8 cellular contexts compared by ENCODE assay signal in the genomic region with DNA sequence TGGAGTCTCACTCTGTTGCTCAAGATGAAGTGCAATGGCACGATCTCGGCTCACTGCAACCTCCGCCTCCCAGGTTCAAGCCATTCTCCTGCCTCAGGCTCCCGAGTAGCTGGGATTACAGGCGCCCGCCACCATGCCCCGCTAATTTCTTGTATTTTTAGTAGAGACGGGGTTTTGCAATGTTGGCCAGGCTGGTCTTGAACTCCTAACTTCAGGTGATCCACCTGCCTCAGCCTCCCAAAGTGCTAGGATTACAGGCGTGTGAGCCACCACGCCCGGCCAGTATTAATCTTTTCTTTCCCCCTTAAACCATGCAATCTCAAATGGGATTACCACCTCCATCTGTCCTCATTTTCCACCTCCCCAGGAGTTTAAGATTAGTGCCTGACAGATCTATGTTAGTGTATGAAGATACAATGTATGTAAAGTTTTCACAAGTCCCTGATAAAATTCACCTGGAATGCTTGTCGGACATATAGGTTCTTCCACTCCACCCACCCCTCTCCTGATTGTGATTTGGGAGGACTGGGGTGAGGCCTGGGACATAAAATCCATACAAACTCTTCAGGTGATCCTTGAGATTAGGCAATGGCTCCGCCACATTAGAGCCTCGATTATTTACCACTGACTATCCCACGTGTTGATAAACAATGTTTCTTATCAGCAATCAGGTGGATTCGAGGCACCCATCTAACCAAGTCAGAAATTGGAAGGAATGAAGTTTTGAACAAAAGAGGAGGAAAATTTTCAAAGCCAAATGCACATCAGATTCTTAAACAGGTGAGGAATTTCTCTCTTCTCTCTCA. TPM values are rescaled to one million over a fixed set of nuclear protein-coding genes. Genes with fewer than 3 reads are reported as not detected.
DNase-seq lines count a peak whose midpoint lies in the region; ATAC-seq, FAIRE-seq and TF ChIP-seq lines count a peak whose summit lies in the region.

No MANE protein-coding gene starts in this region.

- H4K8ac ChIP-seq in trophoblast cell (ENCODE audit: low read depth, low read length), result no peak overlapping the region

- H3K36me3 ChIP-seq in DOHH2 (ENCODE audit: control insufficient read depth, low read length) (peaks cover 8% of the 10 kb centered on the region), PC-9 (ENCODE audit: low read depth) (peaks cover 15% of the 10 kb centered on the region; the same call in 1 of the 2 replicates), trophoblast cell (ENCODE audit: control insufficient read depth in 1 of 2, insufficient read depth in 2 of 2, low read length in 2 of 2) (peaks cover 0 to 2% of the 10 kb centered on the region in 2 experiments)

- TF ChIP-seq POLR2A in erythroblast (IDR thresholded peaks at IDR 0.05; ENCODE audit: low read length), result no peak

- 0 out of 2 replicates have a peak, but pooled peaks cover 3% of the 10 kb centered on the region for H4K20me1 ChIP-seq in DOHH2 (ENCODE audit: control insufficient read depth, insufficient read depth, low read depth, low read length)
- H4K20me1 ChIP-seq in PC-9 (ENCODE audit: insufficient read depth), result peaks cover 44% of the 10 kb centered on the region

- H4K91ac ChIP-seq in trophoblast cell (ENCODE audit: low read depth, low read length), result no peak overlapping the region

- H3K9me3 ChIP-seq in DOHH2 (ENCODE audit: control insufficient read depth, insufficient read depth, low read length) (no peaks in the 10 kb centered on the region), PC-9 (ENCODE audit: insufficient read depth, low read depth) (no peaks in the 10 kb centered on the region), trophoblast cell (ENCODE audit: insufficient read depth, low read depth, low read length) (no peaks in the 10 kb centered on the region)

- H3K14ac ChIP-seq in trophoblast cell (ENCODE audit: low read length), result no peak overlapping the region

- no peak overlapping the region for H3K9ac ChIP-seq in trophoblast cell (ENCODE audit: low read length)

- H3K27me3 ChIP-seq in DOHH2 (ENCODE audit: control insufficient read depth, low read length), result peaks cover 7% of the 10 kb centered on the region; the same call in 1 of the 2 replicates
- no peaks in the 10 kb centered on the region for H3K27me3 ChIP-seq in PC-9 (ENCODE audit: insufficient read depth, low read depth)
- no peaks in the 10 kb centered on the region for H3K27me3 ChIP-seq in trophoblast cell (ENCODE audit: insufficient read depth, low read length)

- no peak overlapping the region for H2BK12ac ChIP-seq in trophoblast cell (ENCODE audit: low read length)

- peaks cover 5% of the 10 kb centered on the region for H3K79me1 ChIP-seq in trophoblast cell (ENCODE audit: low read length)

- H2BK120ac ChIP-seq in trophoblast cell (ENCODE audit: insufficient read depth, low read length, poor library complexity), result no peak overlapping the region

- no peak for DNase-seq in PC-9
- peak; percentile 34 to 41 for DNase-seq in erythroblast (lab: John Stamatoyannopoulos, UW)
- DNase-seq in trophoblast cell, result no peak
- no peak for DNase-seq in GM20000 (ENCODE audit: low spot score)
- no peak for DNase-seq in urothelium cell line (ENCODE audit: low spot score)

- no peak overlapping the region for H4K12ac ChIP-seq in trophoblast cell (ENCODE audit: low read depth, low read length)

- POLR2A ChIA-PET in PC-9 (lab: Charles Lee; ENCODE audit: unreplicated experiment), result no interaction called here

- BruUV-seq in PC-9 (replicated peaks; lab: Mats Ljungman, UMichigan), result no TSS peak

- no CpG with 5 or more reads among the region's 16 CpGs for WGBS in trophoblast cell (ENCODE audit: extremely low coverage, insufficient coverage, insufficient read length)

- FAIRE-seq in urothelium cell line (lab: Jason Lieb, UNC), result no peak

- peak overlapping the region; percentile 87 for H3K4ac ChIP-seq in trophoblast cell (ENCODE audit: low read depth, low read length)

- intact Hi-C loops in PC-9 (cut with micrococcal nuclease; ENCODE audit: unreplicated experiment), result loop anchor here (1.0 to 10.0 kb wide), 4 partner anchors 59 to 759 kb away; partner anchors contain the start of gene MAP6D1

- H3F3A ChIP-seq in DOHH2 (ENCODE audit: control insufficient read depth, insufficient read depth), result no peaks in the 10 kb centered on the region
- no peaks in the 10 kb centered on the region for H3F3A ChIP-seq in PC-9 (ENCODE audit: insufficient read depth, low read depth)

- H3K4me3 ChIP-seq in DOHH2 (ENCODE audit: low read length) (peak overlapping the region; percentile 91), PC-9 (peak overlapping the region; percentile 96), trophoblast cell (ENCODE audit: low read depth, low read length) (no peak overlapping the region)

- TF ChIP-seq CTCF in DOHH2 (IDR thresholded peaks at IDR 0.05; ENCODE audit: low read depth, low read length, poor library complexity, severe bottlenecking), result no peak
- TF ChIP-seq CTCF in PC-9 (conservative IDR thresholded peaks at IDR 0.05), result no peak
- TF ChIP-seq CTCF in GM20000 (IDR thresholded peaks at IDR 0.05; ENCODE audit: extremely low read depth, missing control alignments), result no peak

- H3K23ac ChIP-seq in trophoblast cell (ENCODE audit: low read length), result no peak overlapping the region

- no peak overlapping the region for H2AK5ac ChIP-seq in trophoblast cell (ENCODE audit: low read length)

- H3K27ac ChIP-seq in DOHH2 (ENCODE audit: low read depth, low read length), result peak overlapping the region; percentile 31
- H3K27ac ChIP-seq in PC-9, result peak overlapping the region; percentile 33
- H3K27ac ChIP-seq in trophoblast cell (ENCODE audit: low read depth, low read length), result no peak overlapping the region

- no peak overlapping the region for H2BK5ac ChIP-seq in trophoblast cell (ENCODE audit: low read depth, low read length, poor library complexity)

- no peak for ATAC-seq in GM21390 (IDR thresholded peaks at IDR 0.05; ENCODE audit: unreplicated experiment)
- no peak for ATAC-seq in HG03432 (IDR thresholded peaks at IDR 0.05; ENCODE audit: unreplicated experiment)

- CTCF ChIA-PET in PC-9 (lab: Charles Lee), result interaction anchor here (0.6 to 1.7 kb wide), 3 partner anchors 39 to 201 kb away, joined by 3 to 15 read pairs (median 4); no protein-coding TSS in a partner anchor

- peaks cover 60% of the 10 kb centered on the region for H3K79me2 ChIP-seq in DOHH2 (ENCODE audit: control insufficient read depth, low read length)
- H3K79me2 ChIP-seq in PC-9 (ENCODE audit: low read depth), result peaks cover 61% of the 10 kb centered on the region
- H3K79me2 ChIP-seq in trophoblast cell (ENCODE audit: control insufficient read depth, insufficient read depth, low read length, poor library complexity), result peaks cover 8% of the 10 kb centered on the region

- H3K9me2 ChIP-seq in DOHH2 (replicated peaks; ENCODE audit: control insufficient read depth, low read length), result no peaks in the 10 kb centered on the region
- H3K9me2 ChIP-seq in PC-9 (ENCODE audit: insufficient read depth), result no peaks in the 10 kb centered on the region

- H3K4me2 ChIP-seq in DOHH2 (ENCODE audit: low read length) (peak overlapping the region; percentile 85), PC-9 (peak overlapping the region; percentile 89), trophoblast cell (ENCODE audit: low read length) (peak overlapping the region; percentile 68)

- peaks cover 21% of the 10 kb centered on the region for H3K4me1 ChIP-seq in DOHH2 (ENCODE audit: control insufficient read depth, low read length)
- H3K4me1 ChIP-seq in PC-9 (replicated peaks; ENCODE audit: insufficient read depth), result peaks cover 15% of the 10 kb centered on the region
- H3K4me1 ChIP-seq in trophoblast cell (ENCODE audit: control insufficient read depth in 1 of 2, insufficient read depth in 2 of 2, low read length in 2 of 2), result peaks cover 0 to 3% of the 10 kb centered on the region in 2 experiments

- H3K18ac ChIP-seq in trophoblast cell (ENCODE audit: low read length), result no peak overlapping the region

- H2AFZ ChIP-seq in PC-9 (peak overlapping the region; percentile 97; the same call in 1 of the 2 replicates), trophoblast cell (ENCODE audit: insufficient read depth, low read length, poor library complexity) (no peak overlapping the region)

RNA-seq across cellular contexts. Expression of gene PARL, which starts 1.2 kb away (rescaled TPM):
- total RNA-seq in PC-9 (2021), result 109 and 180 TPM in 2 replicates
- 54.4 and 56.6 TPM in 2 replicates for polyA plus RNA-seq in trophoblast cell (2013)

RNA-seq across cellular contexts. Expression of gene MAP6D1, which starts 58.1 kb away (rescaled TPM):
- total RNA-seq in PC-9 (2021), result 2.2 TPM in 2 replicates
- polyA plus RNA-seq in trophoblast cell (2013), result 3.0 and 3.5 TPM in 2 replicates

Comparison
In these comparisons a context has a peak if more than half of its experiments do, and no peak if none do; other contexts are left out.
1. DNase-seq: peak in erythroblast (2 of 2); none in PC-9 (0 of 2), trophoblast cell (0 of 2), GM20000 (single experiment) and urothelium cell line (single experiment).
2. Peak in every context shown above with its lines, with median percentiles within 50 percentile points of each other: H3K4me2 ChIP-seq.